Comparison of ENCODE assay signal across 20 cellular contexts in the genomic region with DNA sequence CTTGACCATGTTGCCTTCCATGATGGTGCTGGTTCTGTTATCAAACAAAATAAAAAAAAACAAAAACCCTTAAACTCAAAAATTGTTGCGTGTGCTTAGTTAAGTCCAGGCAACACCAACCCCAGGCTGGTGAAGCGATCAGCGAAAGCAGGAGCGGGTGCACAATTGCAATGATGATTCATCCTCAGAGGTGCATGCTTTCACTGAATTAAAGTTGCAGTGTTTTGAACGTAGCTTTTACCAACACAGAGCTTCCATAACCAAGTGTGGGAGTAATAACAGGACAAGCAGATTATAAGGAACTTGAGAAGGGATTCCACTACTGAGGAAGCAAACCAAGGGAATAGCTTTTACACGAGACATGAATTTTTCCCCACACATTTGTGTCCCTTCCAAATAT.
"Had no signal": no experiment of that assay in that cellular context is flagged by ENCODE, and none has a peak within 500 bp of the region (broad histone marks: within the 10 kb centered on the region; RNA-seq: fewer than 3 reads in every experiment).

No MANE protein-coding gene starts in this region.

- H3K36me3 ChIP-seq: cardiac muscle cell, left lung, neutrophil had no signal

- H3K9me3 ChIP-seq: left lung, neutrophil had no signal

- H3K4me3 ChIP-seq: cardiac muscle cell, left lung, skin epidermis had no signal

- H3K27me3 ChIP-seq: cardiac muscle cell, dorsolateral prefrontal cortex, left lung had no signal

- DNase-seq: activated CD4-positive, alpha-beta T cell treated with anti-CD3 and anti-CD28 coated beads for 1 hour; activated CD4-positive, alpha-beta T cell treated with anti-CD3 and anti-CD28 coated beads, Interleukin-2, amount 50 U/mL, for 4 hours; activated naive CD4-positive, alpha-beta T cell treated with Interleukin-2 at 50 U/mL for 16 hours; activated naive CD8-positive, alpha-beta T cell treated with anti-CD3 and anti-CD28 coated beads, Interleukin-2, amount 50 U/mL, for 24 hours; activated T-cell treated with anti-CD3 and anti-CD28 coated beads for 4 hours; dorsolateral prefrontal cortex; endodermal cell; erythroblast; hippocampal formation; kidney; left lung; naive thymus-derived CD4-positive, alpha-beta T cell; stimulated activated naive CD8-positive, alpha-beta T cell treated with anti-CD3 and anti-CD28 coated beads, Interleukin-15, Interleukin-2, amounts not matched to agents 100 U/mL and 50 U/mL, for 24 hours; T1000 had no signal

- FAIRE-seq: astrocyte, kidney had no signal

- H3K27ac ChIP-seq: cardiac muscle cell, dorsolateral prefrontal cortex, left lung, neutrophil, VCaP had no signal

- ATAC-seq: activated naive CD8-positive, alpha-beta T cell treated with anti-CD3 and anti-CD28 coated beads, Interleukin-2, amount 50 U/mL, for 24 hours; activated T-helper 17 cell treated with anti-CD3 and anti-CD28 coated beads, Interleukin-2, amount 50 U/mL, for 72 hours; left lung; naive thymus-derived CD4-positive, alpha-beta T cell; stimulated activated naive CD8-positive, alpha-beta T cell treated with anti-CD3 and anti-CD28 coated beads, Interleukin-15, Interleukin-2, amounts not matched to agents 100 U/mL and 50 U/mL, for 24 hours had no signal
